Comparison of ENCODE assay signal across 18 cellular contexts in genomic region chr3:153273767-153274443, GRCh38.
DNase-seq lines count a peak whose midpoint lies in the region; ATAC-seq and TF ChIP-seq lines count a peak whose summit lies in the region.
"Had no signal": no experiment of that assay in that cellular context is flagged by ENCODE, and none has a peak within 500 bp of the region (broad histone marks: within the 10 kb centered on the region; RNA-seq: fewer than 3 reads in every experiment).

No MANE protein-coding gene starts in this region.

- no peak overlapping the region for H3K4me3 ChIP-seq in MG63

- ATAC-seq in HG03469 (IDR thresholded peaks at IDR 0.05; ENCODE audit: unreplicated experiment): no peak
- no peak for ATAC-seq in GM19463 (IDR thresholded peaks at IDR 0.05; ENCODE audit: unreplicated experiment)
- ATAC-seq: left ventricle myocardium superior; stimulated activated naive CD8-positive, alpha-beta T cell treated with anti-CD3 and anti-CD28 coated beads, Interleukin-15, amount 100 ng/mL, for 72 hours had no signal

- H3K4me3 Mint-ChIP-seq in chondrocyte (ENCODE audit: unreplicated experiment): no peak overlapping the region
- H3K4me3 Mint-ChIP-seq: stimulated activated naive CD8-positive, alpha-beta T cell treated with anti-CD3 and anti-CD28 coated beads, Interleukin-15, amount 100 ng/mL, for 72 hours had no signal

- H3K27me3 ChIP-seq in MG63: no peaks in the 10 kb centered on the region

- H3K27ac Mint-ChIP-seq in chondrocyte (ENCODE audit: unreplicated experiment): peak overlapping the region; percentile 75

- no peaks in the 10 kb centered on the region for H3K27me3 Mint-ChIP-seq in chondrocyte (ENCODE audit: low read depth)
- H3K27me3 Mint-ChIP-seq: stimulated activated naive CD8-positive, alpha-beta T cell treated with anti-CD3 and anti-CD28 coated beads, Interleukin-15, amount 100 ng/mL, for 72 hours had no signal

- H3K4me1 Mint-ChIP-seq in chondrocyte (ENCODE audit: low read depth): peaks cover 23% of the 10 kb centered on the region

- peak; percentile 72 for DNase-seq in AG08396 (ENCODE audit: low spot score)
- peak; percentile 30 for DNase-seq in MG63
- no peak for DNase-seq in chondrocyte (ENCODE audit: low spot score)
- peak; percentile 79 for DNase-seq in iris pigment epithelial cell (ENCODE audit: low read depth)
- DNase-seq in activated T-cell treated with anti-CD3 and anti-CD28 coated beads for 4 hours: no peak
- no peak for DNase-seq in activated gamma-delta T cell treated with Interleukin-2 at 50 U/mL for 16 hours
- DNase-seq: activated CD4-positive, alpha-beta T cell treated with anti-CD3 and anti-CD28 coated beads for 4 hours; activated naive CD4-positive, alpha-beta T cell treated with anti-CD3 and anti-CD28 coated beads, Interleukin-2, amount 50 U/mL, for 16 hours; Calu3; central memory CD4-positive, alpha-beta T cell; left ventricle myocardium superior; NCI-H1436; NK-92 treated with Interleukin-12 subunit alpha and Interleukin-12 subunit beta, amount 100 ng/mL, for 24 hours; posterior cingulate gyrus; SHP77 treated with DMSO at 0.1 percent for 48 hours; stimulated activated naive CD8-positive, alpha-beta T cell treated with anti-CD3 and anti-CD28 coated beads, Interleukin-15, amount 100 ng/mL, for 72 hours had no signal

- no peaks in the 10 kb centered on the region for H3K9me3 ChIP-seq in MG63

- H3K36me3 ChIP-seq in MG63: no peaks in the 10 kb centered on the region

- no peak for TF ChIP-seq CTCF in chondrocyte (IDR thresholded peaks at IDR 0.05)

- no peaks in the 10 kb centered on the region for H3K9me3 Mint-ChIP-seq in chondrocyte (ENCODE audit: low read depth)
- H3K9me3 Mint-ChIP-seq: stimulated activated naive CD8-positive, alpha-beta T cell treated with anti-CD3 and anti-CD28 coated beads, Interleukin-15, amount 100 ng/mL, for 72 hours had no signal

- no peaks in the 10 kb centered on the region for H3K36me3 Mint-ChIP-seq in chondrocyte (ENCODE audit: low read depth)

Comparison
In these comparisons a context has a peak if more than half of its experiments do, and no peak if none do; other contexts are left out.
1. DNase-seq: peak in AG08396 (single experiment), MG63 (single experiment) and iris pigment epithelial cell (single experiment); none in chondrocyte (single experiment), activated T-cell treated with anti-CD3 and anti-CD28 coated beads for 4 hours (single experiment) and activated gamma-delta T cell treated with Interleukin-2 at 50 U/mL for 16 hours (single experiment).